ENCODE assay signal across 8 cellular contexts in the genomic region with DNA sequence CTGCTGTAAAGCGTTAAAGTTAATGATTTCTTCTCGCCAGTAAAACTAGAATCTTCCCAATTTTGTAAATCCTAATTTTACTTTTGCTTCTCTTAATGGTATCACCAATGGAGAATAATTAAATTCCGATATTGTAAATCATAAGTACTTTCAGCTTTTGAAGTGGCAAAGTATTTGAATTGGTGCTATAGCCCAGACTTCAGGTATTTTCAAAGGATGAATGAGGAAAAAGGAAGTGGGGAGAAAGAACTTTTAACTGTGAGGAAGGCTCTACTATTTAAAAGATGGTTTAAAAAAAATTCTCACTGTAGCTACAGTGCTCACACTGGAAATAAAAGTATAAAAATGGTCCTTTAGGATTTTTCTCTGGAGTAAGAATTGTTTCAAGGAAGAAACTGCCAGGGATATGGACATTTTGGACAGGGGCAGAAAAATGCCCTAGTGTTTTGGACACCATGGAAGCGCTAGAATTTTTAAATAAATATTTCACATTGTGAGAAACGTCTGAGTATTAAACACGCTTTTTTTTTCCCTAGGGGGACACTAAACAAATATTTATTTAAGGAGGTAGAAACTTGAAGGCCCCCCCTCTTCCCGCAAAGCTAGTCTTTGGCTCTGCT. TPM values are rescaled to one million over a fixed set of nuclear protein-coding genes. Genes with fewer than 3 reads are reported as not detected.
DNase-seq lines count a peak whose midpoint lies in the region; ATAC-seq, FAIRE-seq and TF ChIP-seq lines count a peak whose summit lies in the region.

No MANE protein-coding gene starts in this region.

- 36 to 41% (median 40%) methylated on average over 7 of the region's 7 CpGs for WGBS in psoas muscle, 3 donors

- H3K27ac ChIP-seq in SJSA1 (peak overlapping the region; percentile 91), psoas muscle (peak overlapping the region; percentile 97)

- no peak for TF ChIP-seq POLR2A in GM12891 (IDR thresholded peaks at IDR 0.05; ENCODE audit: low read depth, low read length)
- TF ChIP-seq POLR2A in H54 (IDR thresholded peaks at IDR 0.05; ENCODE audit: low read depth, low read length), result no peak

- FAIRE-seq in GM12891 (lab: Jason Lieb, UNC), result no peak
- no peak for FAIRE-seq in H54 (lab: Jason Lieb, UNC)

- peaks cover 21% of the 10 kb centered on the region for H3K4me1 ChIP-seq in SJSA1 (replicated peaks)
- H3K4me1 ChIP-seq in psoas muscle, result peaks cover 19% of the 10 kb centered on the region

- no peak for TF ChIP-seq CTCF in fibroblast of mammary gland (conservative IDR thresholded peaks at IDR 0.05; ENCODE audit: control insufficient read depth, insufficient read depth, low read depth, low read length)
- no peak for TF ChIP-seq CTCF in psoas muscle (IDR thresholded peaks at IDR 0.05)

- peaks cover 10% of the 10 kb centered on the region for H3K36me3 ChIP-seq in SJSA1
- no peaks in the 10 kb centered on the region for H3K36me3 ChIP-seq in psoas muscle (ENCODE audit: insufficient read depth in 1 of 2, low read depth in 1 of 2)

- intact Hi-C loops in psoas muscle (cut with DNase I), result loop anchor here (5.0 kb wide), 2 partner anchors 96 to 234 kb away; no protein-coding TSS in a partner anchor

- no peak for DNase-seq in GM12891 (ENCODE audit: insufficient read length, low spot score)
- DNase-seq in SJSA1 (ENCODE audit: low read depth in 1 of 2, low spot score in 2 of 2), result no peak
- no peak for DNase-seq in fibroblast of mammary gland (ENCODE audit: low read depth)
- DNase-seq in psoas muscle, result no peak
- no peak for DNase-seq in superior temporal gyrus (ENCODE audit: extremely low spot score)
- no peak for DNase-seq in H54 (ENCODE audit: insufficient read length, low spot score)
- no peak for DNase-seq in midbrain (lab: John Stamatoyannopoulos, UW)

- peak overlapping the region; percentile 97 for H3K4me3 ChIP-seq in SJSA1
- peak overlapping the region; percentile 79 for H3K4me3 ChIP-seq in fibroblast of mammary gland (ENCODE audit: control insufficient read depth, low read depth, low read length)
- peak overlapping the region; percentile 97 for H3K4me3 ChIP-seq in psoas muscle

- ATAC-seq in psoas muscle (no peak), GM18861 (IDR thresholded peaks at IDR 0.05; ENCODE audit: unreplicated experiment) (no peak)

- no peaks in the 10 kb centered on the region for H3K9me3 ChIP-seq in SJSA1 (replicated peaks)
- no peaks in the 10 kb centered on the region for H3K9me3 ChIP-seq in psoas muscle

- H3K27me3 ChIP-seq in SJSA1 (replicated peaks), result no peaks in the 10 kb centered on the region
- no peaks in the 10 kb centered on the region for H3K27me3 ChIP-seq in psoas muscle (ENCODE audit: insufficient read depth in 3 of 3, low read length in 2 of 3)

TF ChIP-seq in GM12891, 5 proteins besides CTCF, POLR2A, EP300 and RAD21:
- TF ChIP-seq POLR2AphosphoS5 (IDR thresholded peaks at IDR 0.05; ENCODE audit: low read depth, low read length) (no peak), SPI1 (IDR thresholded peaks at IDR 0.05; ENCODE audit: low read depth, low read length) (peak; percentile 50; the same call in 1 of the 2 replicates)

RNA-seq across cellular contexts. Expression of a gene that starts 1.3 kb away (rescaled TPM):
- 17.2 TPM for polyA plus RNA-seq in GM12891 (2012; ENCODE audit: low read depth, missing spikeins)
- 36.0 and 48.5 TPM in 2 replicates for total RNA-seq in SJSA1 (2014; rRNA removed; shearing (Covaris generic))
- 10 to 100 TPM; 44.3 to 72.2 (median 63.7) TPM for total RNA-seq in psoas muscle
- polyA plus RNA-seq in psoas muscle, result 10 to 100 TPM; 35.9 to 86.0 (median 54.4) TPM
